ENCODE assay signal across 1 cellular context in the genomic region with DNA sequence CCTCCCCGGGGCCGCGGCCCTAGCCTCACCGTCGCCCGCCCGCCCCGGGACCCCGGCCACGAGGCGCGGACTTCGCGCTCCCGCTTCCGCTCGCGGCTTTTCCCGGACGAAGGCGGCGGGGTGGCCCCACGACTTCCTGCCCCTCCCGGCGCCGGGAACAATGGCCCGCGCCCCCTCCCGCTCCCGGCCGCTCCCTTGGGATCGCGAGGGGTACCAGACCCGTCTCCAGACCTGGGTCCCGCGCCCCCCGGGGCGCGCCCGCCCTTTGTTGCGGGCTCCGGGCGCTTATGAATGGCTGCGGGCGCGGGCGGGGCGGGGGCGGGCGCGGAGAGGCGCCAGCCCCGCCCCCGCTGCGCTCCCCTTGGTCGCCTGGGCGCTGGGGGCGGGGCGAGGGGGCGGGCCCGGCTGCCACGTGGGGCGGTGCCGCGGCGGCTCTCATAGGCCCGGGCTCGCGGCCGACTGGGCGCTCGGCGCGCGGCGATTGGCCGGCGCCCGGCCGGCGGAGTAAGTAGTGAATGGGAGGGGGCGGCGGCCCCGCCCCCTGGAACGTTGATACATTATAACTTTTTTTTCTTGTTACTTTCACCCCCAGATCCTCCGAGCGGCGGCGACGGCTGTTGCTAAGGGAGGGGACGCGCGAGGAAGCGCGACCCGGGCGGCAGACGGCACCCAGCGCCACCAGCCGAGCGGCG.
A peak's percentile ranks its signal among the peaks of the same experiment; 100 is the strongest.
TF ChIP-seq lines count a peak whose summit lies in the region.

No MANE protein-coding gene starts in this region.

TF ChIP-seq in HEK293, 187 proteins besides CTCF, POLR2A, EP300 and RAD21 (continued from another document and continues in another):
- TF ChIP-seq, protein P1, sequence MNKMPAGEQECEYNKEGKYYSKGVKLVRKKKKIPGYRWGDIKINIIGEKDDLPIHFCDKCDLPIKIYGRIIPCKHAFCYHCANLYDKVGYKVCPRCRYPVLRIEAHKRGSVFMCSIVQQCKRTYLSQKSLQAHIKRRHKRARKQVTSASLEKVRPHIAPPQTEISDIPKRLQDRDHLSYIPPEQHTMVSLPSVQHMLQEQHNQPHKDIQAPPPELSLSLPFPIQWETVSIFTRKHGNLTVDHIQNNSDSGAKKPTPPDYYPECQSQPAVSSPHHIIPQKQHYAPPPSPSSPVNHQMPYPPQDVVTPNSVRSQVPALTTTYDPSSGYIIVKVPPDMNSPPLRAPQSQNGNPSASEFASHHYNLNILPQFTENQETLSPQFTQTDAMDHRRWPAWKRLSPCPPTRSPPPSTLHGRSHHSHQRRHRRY (tag by site-specific recombination; IDR thresholded peaks at IDR 0.05), result no peak
- TF ChIP-seq ZNF654 (tag by site-specific recombination; IDR thresholded peaks at IDR 0.05; ENCODE audit: low read depth) (no peak), ZNF335 (tag by site-specific recombination; conservative IDR thresholded peaks at IDR 0.05) (no peak), ZNF184 (tag by site-specific recombination; IDR thresholded peaks at IDR 0.05) (no peak), GLIS1 (tag by site-specific recombination; IDR thresholded peaks at IDR 0.05) (peak; percentile 68), ZNF473 (tag by site-specific recombination; IDR thresholded peaks at IDR 0.05) (no peak), ZNF555 (tag by site-specific recombination; conservative IDR thresholded peaks at IDR 0.05) (no peak), KLF10 (tag by site-specific recombination; IDR thresholded peaks at IDR 0.05) (peak; percentile 94), ZNF274 (IDR thresholded peaks at IDR 0.05; ENCODE audit: low read length) (no peak), ZNF274 (tag by site-specific recombination; IDR thresholded peaks at IDR 0.05; ENCODE audit: borderline replicate concordance) (no peak), ZNF366 (tag by site-specific recombination; conservative IDR thresholded peaks at IDR 0.05) (no peak), GLI2 (tag by site-specific recombination; IDR thresholded peaks at IDR 0.05; ENCODE audit: borderline replicate concordance, low read depth) (no peak), GLIS2 (tag by site-specific recombination; IDR thresholded peaks at IDR 0.05) (peak; percentile 15), HOXA7 (CRISPR knock-in tag; IDR thresholded peaks at IDR 0.05; ENCODE audit: borderline replicate concordance) (no peak), ZNF521 (tag by site-specific recombination; IDR thresholded peaks at IDR 0.05) (no peak), ZNF600 (tag by site-specific recombination; IDR thresholded peaks at IDR 0.05) (no peak), KLF16 (tag by site-specific recombination; IDR thresholded peaks at IDR 0.05) (peak; percentile 16; the same call in 1 of the 2 replicates), TRIM28 (IDR thresholded peaks at IDR 0.05; ENCODE audit: borderline replicate concordance, low read length) (no peak), ZFP69B (tag by site-specific recombination; IDR thresholded peaks at IDR 0.05) (peak; percentile 82), ZNF138 (tag by site-specific recombination; IDR thresholded peaks at IDR 0.05; ENCODE audit: borderline replicate concordance) (no peak), ZNF501 (tag by site-specific recombination; IDR thresholded peaks at IDR 0.05) (no peak), ZNF660 (tag by site-specific recombination; IDR thresholded peaks at IDR 0.05) (peak; percentile 28; the same call in 1 of the 2 replicates), ZSCAN23 (tag by site-specific recombination; IDR thresholded peaks at IDR 0.05) (no peak), SALL2 (tag by site-specific recombination; IDR thresholded peaks at IDR 0.05; ENCODE audit: borderline replicate concordance) (no peak), ZNF112 (tag by site-specific recombination; IDR thresholded peaks at IDR 0.05) (no peak), SP3 (tag by site-specific recombination; IDR thresholded peaks at IDR 0.05) (peak; percentile 8), ZEB2 (tag by site-specific recombination; IDR thresholded peaks at IDR 0.05) (no peak; the same call in 1 of the 2 replicates), ZNF133 (tag by site-specific recombination; IDR thresholded peaks at IDR 0.05) (no peak), ZBTB7A (tag by site-specific recombination; IDR thresholded peaks at IDR 0.05; ENCODE audit: low read depth) (no peak), ZNF239 (tag by site-specific recombination; IDR thresholded peaks at IDR 0.05) (no peak), ZNF423 (tag by site-specific recombination; IDR thresholded peaks at IDR 0.05) (peak; percentile 91), SETDB1 (IDR thresholded peaks at IDR 0.05; ENCODE audit: insufficient read length, low read length) (no peak), WT1 (tag by site-specific recombination; IDR thresholded peaks at IDR 0.05) (no peak; the same call in 1 of the 2 replicates), ZNF549 (tag by site-specific recombination; IDR thresholded peaks at IDR 0.05) (no peak), ZNF146 (tag by site-specific recombination; IDR thresholded peaks at IDR 0.05) (no peak), GFI1B (tag by site-specific recombination; IDR thresholded peaks at IDR 0.05) (no peak), OSR2 (tag by site-specific recombination; IDR thresholded peaks at IDR 0.05) (no peak), ZNF48 (tag by site-specific recombination; IDR thresholded peaks at IDR 0.05) (no peak), ZNF510 (tag by site-specific recombination; IDR thresholded peaks at IDR 0.05; ENCODE audit: insufficient replicate concordance) (no peak), ZNF404 (tag by site-specific recombination; IDR thresholded peaks at IDR 0.05) (no peak), MYNN (tag by site-specific recombination; IDR thresholded peaks at IDR 0.05; ENCODE audit: borderline replicate concordance) (no peak), ZNF571 (tag by site-specific recombination; IDR thresholded peaks at IDR 0.05) (no peak), ZNF670 (tag by site-specific recombination; IDR thresholded peaks at IDR 0.05; ENCODE audit: low read depth) (no peak), TCF7L2 (IDR thresholded peaks at IDR 0.05; ENCODE audit: borderline replicate concordance, low read depth, low read length) (0 out of 2 replicates have a peak, but pooled peaks have one; percentile 8), ZBTB21 (tag by site-specific recombination; IDR thresholded peaks at IDR 0.05) (no peak), ZNF350 (tag by site-specific recombination; IDR thresholded peaks at IDR 0.05) (no peak), PRDM1 (tag by site-specific recombination; IDR thresholded peaks at IDR 0.05) (peak; percentile 85), ZNF830 (tag by site-specific recombination; IDR thresholded peaks at IDR 0.05; ENCODE audit: low read depth) (no peak), ZFP3 (tag by site-specific recombination; IDR thresholded peaks at IDR 0.05; ENCODE audit: low read depth) (no peak), ZNF677 (tag by site-specific recombination; IDR thresholded peaks at IDR 0.05) (no peak), KLF9 (tag by site-specific recombination; IDR thresholded peaks at IDR 0.05; ENCODE audit: low read depth) (peak; percentile 84), RBAK (tag by site-specific recombination; IDR thresholded peaks at IDR 0.05) (no peak), ZNF624 (tag by site-specific recombination; IDR thresholded peaks at IDR 0.05) (no peak), ZNF792 (tag by site-specific recombination; IDR thresholded peaks at IDR 0.05) (no peak), ZNF747 (tag by site-specific recombination; IDR thresholded peaks at IDR 0.05) (no peak), ZNF664 (tag by site-specific recombination; IDR thresholded peaks at IDR 0.05) (no peak)
- TF ChIP-seq, protein P2, sequence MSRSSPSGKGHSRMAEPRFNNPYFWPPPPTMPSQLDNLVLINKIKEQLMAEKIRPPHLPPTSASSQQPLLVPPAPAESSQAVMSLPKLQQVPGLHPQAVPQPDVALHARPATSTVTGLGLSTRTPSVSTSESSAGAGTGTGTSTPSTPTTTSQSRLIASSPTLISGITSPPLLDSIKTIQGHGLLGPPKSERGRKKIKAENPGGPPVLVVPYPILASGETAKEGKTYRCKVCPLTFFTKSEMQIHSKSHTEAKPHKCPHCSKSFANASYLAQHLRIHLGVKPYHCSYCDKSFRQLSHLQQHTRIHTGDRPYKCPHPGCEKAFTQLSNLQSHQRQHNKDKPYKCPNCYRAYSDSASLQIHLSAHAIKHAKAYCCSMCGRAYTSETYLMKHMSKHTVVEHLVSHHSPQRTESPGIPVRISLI (tag by site-specific recombination; IDR thresholded peaks at IDR 0.05), result peak; percentile 60; the same call in 1 of the 2 replicates
- TF ChIP-seq, protein P3, sequence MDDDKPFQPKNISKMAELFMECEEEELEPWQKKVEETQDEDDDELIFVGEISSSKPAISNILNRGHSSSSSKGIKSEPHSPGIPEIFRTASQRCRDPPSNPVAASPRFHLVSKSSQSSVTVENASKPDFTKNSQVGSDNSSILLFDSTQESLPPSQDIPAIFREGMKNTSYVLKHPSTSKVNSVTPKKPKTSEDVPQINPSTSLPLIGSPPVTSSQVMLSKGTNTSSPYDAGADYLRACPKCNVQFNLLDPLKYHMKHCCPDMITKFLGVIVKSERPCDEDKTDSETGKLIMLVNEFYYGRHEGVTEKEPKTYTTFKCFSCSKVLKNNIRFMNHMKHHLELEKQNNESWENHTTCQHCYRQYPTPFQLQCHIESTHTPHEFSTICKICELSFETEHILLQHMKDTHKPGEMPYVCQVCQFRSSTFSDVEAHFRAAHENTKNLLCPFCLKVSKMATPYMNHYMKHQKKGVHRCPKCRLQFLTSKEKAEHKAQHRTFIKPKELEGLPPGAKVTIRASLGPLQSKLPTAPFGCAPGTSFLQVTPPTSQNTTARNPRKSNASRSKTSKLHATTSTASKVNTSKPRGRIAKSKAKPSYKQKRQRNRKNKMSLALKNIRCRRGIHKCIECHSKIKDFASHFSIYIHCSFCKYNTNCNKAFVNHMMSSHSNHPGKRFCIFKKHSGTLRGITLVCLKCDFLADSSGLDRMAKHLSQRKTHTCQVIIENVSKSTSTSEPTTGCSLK (tag by site-specific recombination; IDR thresholded peaks at IDR 0.05), result no peak
- TF ChIP-seq, protein P4, sequence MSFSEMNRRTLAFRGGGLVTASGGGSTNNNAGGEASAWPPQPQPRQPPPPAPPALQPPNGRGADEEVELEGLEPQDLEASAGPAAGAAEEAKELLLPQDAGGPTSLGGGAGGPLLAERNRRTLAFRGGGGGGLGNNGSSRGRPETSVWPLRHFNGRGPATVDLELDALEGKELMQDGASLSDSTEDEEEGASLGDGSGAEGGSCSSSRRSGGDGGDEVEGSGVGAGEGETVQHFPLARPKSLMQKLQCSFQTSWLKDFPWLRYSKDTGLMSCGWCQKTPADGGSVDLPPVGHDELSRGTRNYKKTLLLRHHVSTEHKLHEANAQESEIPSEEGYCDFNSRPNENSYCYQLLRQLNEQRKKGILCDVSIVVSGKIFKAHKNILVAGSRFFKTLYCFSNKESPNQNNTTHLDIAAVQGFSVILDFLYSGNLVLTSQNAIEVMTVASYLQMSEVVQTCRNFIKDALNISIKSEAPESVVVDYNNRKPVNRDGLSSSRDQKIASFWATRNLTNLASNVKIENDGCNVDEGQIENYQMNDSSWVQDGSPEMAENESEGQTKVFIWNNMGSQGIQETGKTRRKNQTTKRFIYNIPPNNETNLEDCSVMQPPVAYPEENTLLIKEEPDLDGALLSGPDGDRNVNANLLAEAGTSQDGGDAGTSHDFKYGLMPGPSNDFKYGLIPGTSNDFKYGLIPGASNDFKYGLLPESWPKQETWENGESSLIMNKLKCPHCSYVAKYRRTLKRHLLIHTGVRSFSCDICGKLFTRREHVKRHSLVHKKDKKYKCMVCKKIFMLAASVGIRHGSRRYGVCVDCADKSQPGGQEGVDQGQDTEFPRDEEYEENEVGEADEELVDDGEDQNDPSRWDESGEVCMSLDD (tag by site-specific recombination; IDR thresholded peaks at IDR 0.05), result peak; percentile 55
- TF ChIP-seq, protein P5, sequence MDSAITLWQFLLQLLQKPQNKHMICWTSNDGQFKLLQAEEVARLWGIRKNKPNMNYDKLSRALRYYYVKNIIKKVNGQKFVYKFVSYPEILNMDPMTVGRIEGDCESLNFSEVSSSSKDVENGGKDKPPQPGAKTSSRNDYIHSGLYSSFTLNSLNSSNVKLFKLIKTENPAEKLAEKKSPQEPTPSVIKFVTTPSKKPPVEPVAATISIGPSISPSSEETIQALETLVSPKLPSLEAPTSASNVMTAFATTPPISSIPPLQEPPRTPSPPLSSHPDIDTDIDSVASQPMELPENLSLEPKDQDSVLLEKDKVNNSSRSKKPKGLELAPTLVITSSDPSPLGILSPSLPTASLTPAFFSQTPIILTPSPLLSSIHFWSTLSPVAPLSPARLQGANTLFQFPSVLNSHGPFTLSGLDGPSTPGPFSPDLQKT (IDR thresholded peaks at IDR 0.05; ENCODE audit: borderline replicate concordance, low read depth, low read length), result no peak
- TF ChIP-seq, protein P6, sequence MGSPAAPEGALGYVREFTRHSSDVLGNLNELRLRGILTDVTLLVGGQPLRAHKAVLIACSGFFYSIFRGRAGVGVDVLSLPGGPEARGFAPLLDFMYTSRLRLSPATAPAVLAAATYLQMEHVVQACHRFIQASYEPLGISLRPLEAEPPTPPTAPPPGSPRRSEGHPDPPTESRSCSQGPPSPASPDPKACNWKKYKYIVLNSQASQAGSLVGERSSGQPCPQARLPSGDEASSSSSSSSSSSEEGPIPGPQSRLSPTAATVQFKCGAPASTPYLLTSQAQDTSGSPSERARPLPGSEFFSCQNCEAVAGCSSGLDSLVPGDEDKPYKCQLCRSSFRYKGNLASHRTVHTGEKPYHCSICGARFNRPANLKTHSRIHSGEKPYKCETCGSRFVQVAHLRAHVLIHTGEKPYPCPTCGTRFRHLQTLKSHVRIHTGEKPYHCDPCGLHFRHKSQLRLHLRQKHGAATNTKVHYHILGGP (tag by site-specific recombination; IDR thresholded peaks at IDR 0.05), result no peak
- TF ChIP-seq, protein P7, sequence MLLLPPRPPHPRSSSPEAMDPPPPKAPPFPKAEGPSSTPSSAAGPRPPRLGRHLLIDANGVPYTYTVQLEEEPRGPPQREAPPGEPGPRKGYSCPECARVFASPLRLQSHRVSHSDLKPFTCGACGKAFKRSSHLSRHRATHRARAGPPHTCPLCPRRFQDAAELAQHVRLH (tag by site-specific recombination; IDR thresholded peaks at IDR 0.05), result no peak
- TF ChIP-seq, protein P8, sequence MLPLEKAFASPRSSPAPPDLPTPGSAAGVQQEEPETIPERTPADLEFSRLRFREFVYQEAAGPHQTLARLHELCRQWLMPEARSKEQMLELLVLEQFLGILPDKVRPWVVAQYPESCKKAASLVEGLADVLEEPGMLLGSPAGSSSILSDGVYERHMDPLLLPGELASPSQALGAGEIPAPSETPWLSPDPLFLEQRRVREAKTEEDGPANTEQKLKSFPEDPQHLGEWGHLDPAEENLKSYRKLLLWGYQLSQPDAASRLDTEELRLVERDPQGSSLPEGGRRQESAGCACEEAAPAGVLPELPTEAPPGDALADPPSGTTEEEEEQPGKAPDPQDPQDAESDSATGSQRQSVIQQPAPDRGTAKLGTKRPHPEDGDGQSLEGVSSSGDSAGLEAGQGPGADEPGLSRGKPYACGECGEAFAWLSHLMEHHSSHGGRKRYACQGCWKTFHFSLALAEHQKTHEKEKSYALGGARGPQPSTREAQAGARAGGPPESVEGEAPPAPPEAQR (tag by site-specific recombination; IDR thresholded peaks at IDR 0.05), result no peak
- TF ChIP-seq, protein P9, sequence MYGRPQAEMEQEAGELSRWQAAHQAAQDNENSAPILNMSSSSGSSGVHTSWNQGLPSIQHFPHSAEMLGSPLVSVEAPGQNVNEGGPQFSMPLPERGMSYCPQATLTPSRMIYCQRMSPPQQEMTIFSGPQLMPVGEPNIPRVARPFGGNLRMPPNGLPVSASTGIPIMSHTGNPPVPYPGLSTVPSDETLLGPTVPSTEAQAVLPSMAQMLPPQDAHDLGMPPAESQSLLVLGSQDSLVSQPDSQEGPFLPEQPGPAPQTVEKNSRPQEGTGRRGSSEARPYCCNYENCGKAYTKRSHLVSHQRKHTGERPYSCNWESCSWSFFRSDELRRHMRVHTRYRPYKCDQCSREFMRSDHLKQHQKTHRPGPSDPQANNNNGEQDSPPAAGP (tag by site-specific recombination; IDR thresholded peaks at IDR 0.05), result peak; percentile 19
